In genomic region chr18:21117385-21118135, GRCh38 we compare ENCODE assay signal across 10 cellular contexts. TPM values are rescaled to one million over a fixed set of nuclear protein-coding genes. Genes with fewer than 3 reads are reported as not detected.
DNase-seq lines count a peak whose midpoint lies in the region; ATAC-seq and TF ChIP-seq lines count a peak whose summit lies in the region.
"Had no signal": no experiment of that assay in that cellular context is flagged by ENCODE, and none has a peak within 500 bp of the region (broad histone marks: within the 10 kb centered on the region; RNA-seq: fewer than 3 reads in every experiment).

No MANE protein-coding gene starts in this region.

- H3K4me3 Mint-ChIP-seq in effector memory CD8-positive, alpha-beta T cell, result no peak overlapping the region
- H3K4me3 Mint-ChIP-seq: neural crest cell had no signal

- H3K4me1 Mint-ChIP-seq in effector memory CD8-positive, alpha-beta T cell (ENCODE audit: low read depth in 2 of 2), result no peaks in the 10 kb centered on the region

- intact Hi-C loops in sciatic nerve (cut with DNase I), result no loop called here

- H3K27me3 ChIP-seq in SJSA1 (replicated peaks), result no peaks in the 10 kb centered on the region
- H3K27me3 ChIP-seq: colonic mucosa had no signal

- no peaks in the 10 kb centered on the region for H3K9me3 Mint-ChIP-seq in effector memory CD8-positive, alpha-beta T cell
- H3K9me3 Mint-ChIP-seq: neural crest cell had no signal

- H3K36me3 Mint-ChIP-seq in effector memory CD8-positive, alpha-beta T cell (ENCODE audit: insufficient read depth), result no peaks in the 10 kb centered on the region

- no peak overlapping the region for H3K4me3 ChIP-seq in SJSA1
- H3K4me3 ChIP-seq in fibroblast of villous mesenchyme (ENCODE audit: low read depth, low read length), result no peak overlapping the region
- H3K4me3 ChIP-seq: colonic mucosa had no signal

- no peak overlapping the region for H3K27ac Mint-ChIP-seq in effector memory CD8-positive, alpha-beta T cell

- ATAC-seq in sciatic nerve, result peak; percentile 91
- ATAC-seq in effector memory CD8-positive, alpha-beta T cell (replicated peaks), result no peak

- H3K36me3 ChIP-seq in SJSA1, result no peaks in the 10 kb centered on the region
- H3K36me3 ChIP-seq: colonic mucosa had no signal

- no peaks in the 10 kb centered on the region for H3K9me3 ChIP-seq in SJSA1 (replicated peaks)
- H3K9me3 ChIP-seq: colonic mucosa had no signal

- peak; percentile 92 for DNase-seq in DMS114 treated with DMSO at 0.1 percent for 48 hours (lab: John Stamatoyannopoulos, UW; ENCODE audit: unreplicated experiment)
- peak in 1 of 2 experiments; percentile 79 for DNase-seq in SJSA1 (ENCODE audit: low read depth in 1 of 2, low spot score in 2 of 2)
- peak; percentile 82 for DNase-seq in fibroblast of villous mesenchyme (ENCODE audit: low read depth)
- no peak for DNase-seq in sciatic nerve (ENCODE audit: low spot score)
- no peak for DNase-seq in stimulated activated naive CD4-positive, alpha-beta T cell (lab: John Stamatoyannopoulos, UW)
- no peak for DNase-seq in effector memory CD8-positive, alpha-beta T cell
- no peak for DNase-seq in NCI-H82 treated with DMSO at 0.1 percent for 48 hours (lab: John Stamatoyannopoulos, UW; ENCODE audit: unreplicated experiment)
- DNase-seq in foreskin melanocyte, result no peak
- DNase-seq: colonic mucosa had no signal

- no peak for TF ChIP-seq CTCF in fibroblast of villous mesenchyme (IDR thresholded peaks at IDR 0.05; ENCODE audit: insufficient read depth, low read depth, low read length)

- H3K27me3 Mint-ChIP-seq in effector memory CD8-positive, alpha-beta T cell, result peaks cover 6 to 8% of the 10 kb centered on the region in 2 donors

- H3K27ac ChIP-seq in SJSA1, result peak overlapping the region; percentile 90
- H3K27ac ChIP-seq: colonic mucosa had no signal

- H3K4me1 ChIP-seq in SJSA1 (replicated peaks), result peaks cover 37% of the 10 kb centered on the region
- H3K4me1 ChIP-seq: colonic mucosa had no signal

RNA-seq across cellular contexts. Expression of gene ROCK1, which starts 5.9 kb away (rescaled TPM):
- total RNA-seq in SJSA1 (2014; rRNA removed; shearing (Covaris generic)), result 26.4 and 43.0 TPM in 2 replicates
- total RNA-seq in fibroblast of villous mesenchyme, result 42.5 and 55.3 TPM in 2 replicates
- 98.8 TPM for total RNA-seq in sciatic nerve

Comparison
In these comparisons a context has a peak if more than half of its experiments do, and no peak if none do; other contexts are left out.
1. DNase-seq: peak in DMS114 treated with DMSO at 0.1 percent for 48 hours (single experiment) and fibroblast of villous mesenchyme (single experiment); none in sciatic nerve (single experiment), stimulated activated naive CD4-positive, alpha-beta T cell (0 of 6), effector memory CD8-positive, alpha-beta T cell (0 of 3), NCI-H82 treated with DMSO at 0.1 percent for 48 hours (single experiment) and foreskin melanocyte (single experiment).